1 cellular context compared by ENCODE assay signal in the genomic region with DNA sequence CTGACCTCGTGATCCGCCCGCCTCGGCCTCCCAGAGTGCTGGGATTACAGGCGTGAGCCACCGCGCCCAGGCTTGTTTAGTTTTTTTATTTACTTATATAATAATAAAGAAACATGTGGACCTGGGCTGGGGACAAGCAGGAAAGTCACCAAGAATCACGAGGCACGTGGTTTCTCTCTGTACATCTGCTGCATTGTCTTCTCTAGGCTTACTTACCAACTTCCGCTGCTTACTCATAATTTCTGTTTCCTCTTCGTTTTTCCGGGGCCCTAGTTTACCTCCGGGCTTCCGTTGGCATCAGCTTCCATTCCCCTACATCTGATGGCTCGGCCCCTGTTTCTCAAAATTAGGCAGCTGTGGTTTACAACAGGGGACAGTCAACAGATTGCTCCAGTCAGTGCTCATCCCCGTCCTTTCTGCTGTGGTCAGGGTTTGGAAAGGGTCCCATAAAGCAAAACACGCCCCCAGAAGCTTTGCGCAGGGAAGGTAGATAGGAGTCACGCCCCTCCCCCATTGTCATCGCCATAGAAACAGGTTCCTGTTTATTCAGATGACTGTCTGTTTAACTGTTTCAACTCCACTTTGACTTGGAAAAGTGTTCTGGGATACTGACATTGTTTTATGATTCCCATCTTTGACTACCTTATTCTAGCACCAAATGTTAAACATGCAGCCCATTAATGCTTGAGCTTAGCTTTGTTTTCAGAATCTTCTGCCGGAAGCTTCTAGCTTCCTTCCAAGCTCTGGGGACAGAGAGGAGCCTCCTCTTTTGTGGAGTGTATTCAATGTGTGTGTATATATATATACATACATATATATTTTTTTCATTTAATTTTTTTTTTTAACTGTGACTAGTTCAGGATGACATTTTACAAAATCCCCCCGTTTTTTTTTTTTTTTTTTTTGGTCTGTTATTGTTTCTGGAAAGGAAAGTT.
A peak's percentile ranks its signal among the peaks of the same experiment; 100 is the strongest.
TF ChIP-seq lines count a peak whose summit lies in the region.

No MANE protein-coding gene starts in this region.

TF ChIP-seq in K562, 482 proteins besides CTCF, POLR2A, EP300 and RAD21 (continued from another document):
- TF ChIP-seq, protein P1, sequence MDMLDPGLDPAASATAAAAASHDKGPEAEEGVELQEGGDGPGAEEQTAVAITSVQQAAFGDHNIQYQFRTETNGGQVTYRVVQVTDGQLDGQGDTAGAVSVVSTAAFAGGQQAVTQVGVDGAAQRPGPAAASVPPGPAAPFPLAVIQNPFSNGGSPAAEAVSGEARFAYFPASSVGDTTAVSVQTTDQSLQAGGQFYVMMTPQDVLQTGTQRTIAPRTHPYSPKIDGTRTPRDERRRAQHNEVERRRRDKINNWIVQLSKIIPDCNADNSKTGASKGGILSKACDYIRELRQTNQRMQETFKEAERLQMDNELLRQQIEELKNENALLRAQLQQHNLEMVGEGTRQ (CRISPR knock-in tag; IDR thresholded peaks at IDR 0.05) = 0 out of 2 replicates have a peak, but pooled peaks have one; percentile 5
- TF ChIP-seq RBM17 (IDR thresholded peaks at IDR 0.05; ENCODE audit: borderline replicate concordance, low read depth, low read length) = no peak
- no peak for TF ChIP-seq ZNF696 (CRISPR knock-in tag; conservative IDR thresholded peaks at IDR 0.05)
- TF ChIP-seq FOS (IDR thresholded peaks at IDR 0.05; ENCODE audit: extremely low read depth, insufficient read length) = no peak
- TF ChIP-seq ZNF583 (CRISPR knock-in tag; IDR thresholded peaks at IDR 0.05) = no peak
